ENCODE assay signal across 9 cellular contexts in genomic region chr3:53880396-53881345, GRCh38. TPM values are rescaled to one million over a fixed set of nuclear protein-coding genes. Genes with fewer than 3 reads are reported as not detected.
DNase-seq lines count a peak whose midpoint lies in the region; ATAC-seq, FAIRE-seq and TF ChIP-seq lines count a peak whose summit lies in the region.
"Had no signal": no experiment of that assay in that cellular context is flagged by ENCODE, and none has a peak within 500 bp of the region (broad histone marks: within the 10 kb centered on the region; RNA-seq: fewer than 3 reads in every experiment).

No MANE protein-coding gene starts in this region.

- peak overlapping the region; percentile 76 for H3K4me3 ChIP-seq in CD8-positive, alpha-beta memory T cell (ENCODE audit: low read length)
- H3K4me3 ChIP-seq in OCI-LY1 (ENCODE audit: low read depth, low read length, poor library complexity, severe bottlenecking) (peak overlapping the region; percentile 70), H1 (ENCODE audit: extremely low read depth in 1 of 4, insufficient read depth in 2 of 4, low read depth in 3 of 4, low read length in 4 of 4) (peak overlapping the region; percentile 73 to 94 (median 90)), neural progenitor cell (peak overlapping the region; percentile 63)

- peak overlapping the region; percentile 80 for H3K27ac ChIP-seq in CD8-positive, alpha-beta memory T cell (ENCODE audit: low read depth, low read length)
- no peak overlapping the region for H3K27ac ChIP-seq in OCI-LY1 (ENCODE audit: low read depth, low read length, poor library complexity, severe bottlenecking)
- H3K27ac ChIP-seq in H1 (ENCODE audit: low read depth, low read length) = no peak overlapping the region
- no peak overlapping the region for H3K27ac ChIP-seq in neural progenitor cell

- TF ChIP-seq EP300 in H1 (IDR thresholded peaks at IDR 0.05; ENCODE audit: borderline replicate concordance in 1 of 2, low read depth in 2 of 2, low read length in 2 of 2) = no peak

- H3K36me3 Mint-ChIP-seq in CD8-positive, alpha-beta memory T cell = peaks cover 17 to 77% (median 24%) of the 10 kb centered on the region in 3 donors
- peaks cover 17% of the 10 kb centered on the region for H3K36me3 Mint-ChIP-seq in neural progenitor cell

- peaks cover 34 to 41% (median 34%) of the 10 kb centered on the region in 3 donors for H3K4me1 Mint-ChIP-seq in CD8-positive, alpha-beta memory T cell
- peaks cover 15% of the 10 kb centered on the region for H3K4me1 Mint-ChIP-seq in neural progenitor cell

- H3K23me2 ChIP-seq in H1 (ENCODE audit: low read depth, low read length) = peaks cover 2% of the 10 kb centered on the region; the same call in 1 of the 2 replicates

- no peak overlapping the region for H4K91ac ChIP-seq in H1 (replicated peaks; ENCODE audit: insufficient read length, low read length)

- H3K27ac Mint-ChIP-seq in CD8-positive, alpha-beta memory T cell = peak overlapping the region; percentile 77 to 100 (median 97)
- H3K27ac Mint-ChIP-seq in neural progenitor cell = peak overlapping the region; percentile 89

- H3K9me2 ChIP-seq in OCI-LY1 (ENCODE audit: low read depth, low read length) = no peaks in the 10 kb centered on the region

- no peak overlapping the region for H2BK20ac ChIP-seq in H1 (ENCODE audit: low read length)

- no peaks in the 10 kb centered on the region for H3K27me3 ChIP-seq in CD8-positive, alpha-beta memory T cell (ENCODE audit: insufficient read depth, low read length, poor library complexity, severe bottlenecking)
- H3K27me3 ChIP-seq in OCI-LY1 (ENCODE audit: insufficient read depth, low read length) (no peaks in the 10 kb centered on the region), H1 (replicated peaks in 1 of 4; ENCODE audit: control insufficient read depth in 3 of 4, extremely low read depth in 1 of 4, insufficient read depth in 3 of 4, low read length in 3 of 4) (no peaks in the 10 kb centered on the region), neural progenitor cell (no peaks in the 10 kb centered on the region)

- no peaks in the 10 kb centered on the region; the same call in 1 of the 2 replicates for H3K79me1 ChIP-seq in H1 (ENCODE audit: low read depth, low read length)

- no peak overlapping the region for H4K5ac ChIP-seq in H1 (ENCODE audit: insufficient read length, low read depth, low read length)

- no peak for DNase-seq in CD8-positive, alpha-beta memory T cell
- DNase-seq in H1 (ENCODE audit: low read depth in 1 of 2, low spot score in 2 of 2) (no peak), neural progenitor cell (ENCODE audit: low spot score) (peak; percentile 58), erythroblast (lab: John Stamatoyannopoulos, UW) (no peak)
- no peak for DNase-seq in activated CD4-positive, CD25-positive, alpha-beta regulatory T cell (lab: John Stamatoyannopoulos, UW)

- no peak overlapping the region for H2BK120ac ChIP-seq in H1 (replicated peaks; ENCODE audit: low read depth, low read length)

- peak overlapping the region; percentile 67 for H3K4me2 ChIP-seq in OCI-LY1 (ENCODE audit: low read length)
- peak overlapping the region; percentile 85 to 88 for H3K4me2 ChIP-seq in H1 (ENCODE audit: insufficient read depth in 1 of 2, low read depth in 2 of 2, low read length in 2 of 2)
- peak overlapping the region; percentile 90 for H3K4me2 ChIP-seq in neural progenitor cell

- no peak overlapping the region for H2BK12ac ChIP-seq in H1 (ENCODE audit: low read depth, low read length)

- H3K27me3 Mint-ChIP-seq in CD8-positive, alpha-beta memory T cell = peaks cover 0 to 3% of the 10 kb centered on the region in 2 donors
- H3K27me3 Mint-ChIP-seq in neural progenitor cell (ENCODE audit: insufficient read depth, low read depth) = peaks cover 2% of the 10 kb centered on the region

- H4K20me1 ChIP-seq in OCI-LY1 (ENCODE audit: insufficient read depth, low read length) = no peaks in the 10 kb centered on the region
- no peaks in the 10 kb centered on the region for H4K20me1 ChIP-seq in H1 (replicated peaks in 1 of 2; ENCODE audit: control insufficient read depth in 1 of 2, insufficient read depth in 2 of 2, low read length in 2 of 2)
- H4K20me1 ChIP-seq in neural progenitor cell (ENCODE audit: low read depth) = no peaks in the 10 kb centered on the region

- no peak for ATAC-seq in activated CD4-positive, CD25-positive, alpha-beta regulatory T cell treated with anti-CD3 and anti-CD28 coated beads, Interleukin-2, amount 50 U/mL, for 24 hours
- no peak for ATAC-seq in HG03469 (IDR thresholded peaks at IDR 0.05; ENCODE audit: unreplicated experiment)

- TF ChIP-seq CTCF in OCI-LY1 (IDR thresholded peaks at IDR 0.05; ENCODE audit: low read length) (no peak), H1 (IDR thresholded peaks at IDR 0.05; ENCODE audit: control extremely low read depth in 1 of 3, insufficient read depth in 1 of 3, low read depth in 1 of 3, low read length in 3 of 3) (no peak), neural progenitor cell (IDR thresholded peaks at IDR 0.05) (no peak)

- no peak for TF ChIP-seq RAD21 in H1 (IDR thresholded peaks at IDR 0.05 in 1 of 2, conservative IDR thresholded peaks at IDR 0.05 in 1 of 2; ENCODE audit: low read depth in 2 of 2, low read length in 2 of 2)

- H2BK15ac ChIP-seq in H1 (ENCODE audit: low read length) = no peak overlapping the region

- no peaks in the 10 kb centered on the region for H3F3A ChIP-seq in OCI-LY1 (ENCODE audit: insufficient read depth, low read length)
- H3F3A ChIP-seq in neural progenitor cell (ENCODE audit: low read depth) = peaks cover 13% of the 10 kb centered on the region

- no peak for FAIRE-seq in H1 (lab: Jason Lieb, UNC)

- H3K9ac ChIP-seq in OCI-LY1 (ENCODE audit: low read length) (peak overlapping the region; percentile 73), H1 (replicated peaks in 1 of 4; ENCODE audit: extremely low read depth in 1 of 4, low read depth in 3 of 4, low read length in 3 of 4) (peak overlapping the region in 3 of 4 experiments; percentile 39 to 87 (median 84); a peak in 3 of 7 replicates), neural progenitor cell (peak overlapping the region; percentile 71)

- H3K9me3 ChIP-seq in CD8-positive, alpha-beta memory T cell (ENCODE audit: low read length) = no peaks in the 10 kb centered on the region
- H3K9me3 ChIP-seq in OCI-LY1 (ENCODE audit: low read length) = no peaks in the 10 kb centered on the region
- no peaks in the 10 kb centered on the region; a peak in 1 of 4 replicates for H3K9me3 ChIP-seq in H1 (ENCODE audit: insufficient read depth in 2 of 2, low read depth in 1 of 2, low read length in 1 of 2)
- no peaks in the 10 kb centered on the region for H3K9me3 ChIP-seq in neural progenitor cell (ENCODE audit: low read depth)

- peaks cover 40% of the 10 kb centered on the region for H3K36me3 ChIP-seq in CD8-positive, alpha-beta memory T cell (ENCODE audit: insufficient read depth, low read length)
- peaks cover 60% of the 10 kb centered on the region for H3K36me3 ChIP-seq in OCI-LY1 (ENCODE audit: insufficient read depth, low read length)
- peaks cover 12 to 57% (median 32%) of the 10 kb centered on the region in 4 experiments; a peak in 7 of 8 replicates for H3K36me3 ChIP-seq in H1 (ENCODE audit: control insufficient read depth in 2 of 4, insufficient read depth in 4 of 4, low read length in 3 of 4)
- peaks cover 30% of the 10 kb centered on the region for H3K36me3 ChIP-seq in neural progenitor cell

- no peak overlapping the region for H4K8ac ChIP-seq in H1 (ENCODE audit: extremely low read depth, insufficient read depth, low read length)

- H3K23ac ChIP-seq in H1 (ENCODE audit: insufficient read length) = no peak overlapping the region

- CTCF ChIA-PET in CD8-positive, alpha-beta memory T cell (lab: Charles Lee) = interaction anchor here (0.8 kb wide), 1 partner anchor 11 kb away, joined by 4 read pairs; the partner anchor contains the start of gene SELENOK
- CTCF ChIA-PET in H1 (lab: Charles Lee; ENCODE audit: partially characterized antibody) = interaction anchor here (0.7 to 1.6 kb wide), 6 partner anchors 9 to 212 kb away, joined by 3 to 5 read pairs (median 4); no protein-coding TSS in a partner anchor

- no peak overlapping the region for H3K4ac ChIP-seq in H1 (replicated peaks; ENCODE audit: insufficient read length, low read depth, low read length)

- POLR2A ChIA-PET in CD8-positive, alpha-beta memory T cell (lab: Charles Lee) = interaction anchor here (1.1 to 2.9 kb wide), 2 partner anchors 10 to 13 kb away, joined by 3 to 20 read pairs; partner anchors contain the start of gene SELENOK
- POLR2A ChIA-PET in H1 (lab: Charles Lee; ENCODE audit: partially characterized antibody) = interaction anchor here (0.6 to 2.0 kb wide), 8 partner anchors 9 to 752 kb away, joined by 3 to 11 read pairs (median 4); partner anchors contain the start of genes CHDH, IL17RB and SELENOK

- peak overlapping the region; percentile 94 to 100 (median 98) for H3K4me3 Mint-ChIP-seq in CD8-positive, alpha-beta memory T cell
- peak overlapping the region; percentile 98 for H3K4me3 Mint-ChIP-seq in neural progenitor cell

- no peak overlapping the region for H3K18ac ChIP-seq in H1 (ENCODE audit: extremely low read depth, low read length)

- no peak overlapping the region for H3K56ac ChIP-seq in H1 (replicated peaks; ENCODE audit: insufficient read length, low read depth, low read length)

- H3K14ac ChIP-seq in H1 (ENCODE audit: insufficient read length) = no peak overlapping the region

- H2BK5ac ChIP-seq in H1 (ENCODE audit: low read depth, low read length) = 0 out of 2 replicates have a peak overlapping the region, but pooled peaks have one; percentile 46

- no peaks in the 10 kb centered on the region for H3K79me2 ChIP-seq in OCI-LY1 (ENCODE audit: insufficient read depth, low read length)
- peaks cover 0 to 12% of the 10 kb centered on the region in 2 experiments; a peak in 2 of 4 replicates for H3K79me2 ChIP-seq in H1 (ENCODE audit: control insufficient read depth in 1 of 2, insufficient read depth in 2 of 2, low read length in 2 of 2)
- peaks cover 20% of the 10 kb centered on the region for H3K79me2 ChIP-seq in neural progenitor cell (ENCODE audit: low read depth)

- H3K4me1 ChIP-seq in CD8-positive, alpha-beta memory T cell (ENCODE audit: insufficient read depth, low read length) = peaks cover 17% of the 10 kb centered on the region
- H3K4me1 ChIP-seq in OCI-LY1 (ENCODE audit: insufficient read depth, low read length, severe bottlenecking) = peaks cover 15% of the 10 kb centered on the region
- H3K4me1 ChIP-seq in H1 (replicated peaks in 1 of 4; ENCODE audit: control insufficient read depth in 3 of 4, insufficient read depth in 4 of 4, low read length in 3 of 4) = peaks cover 3 to 7% (median 4%) of the 10 kb centered on the region in 4 experiments; a peak in 5 of 7 replicates
- H3K4me1 ChIP-seq in neural progenitor cell = peaks cover 10% of the 10 kb centered on the region

- WGBS in H1 (ENCODE audit: extremely low coverage in 1 of 2, insufficient coverage in 1 of 2, insufficient read length in 1 of 2, insufficient replicate concordance in 2 of 2, low coverage in 1 of 2, low lambda C conversion rate in 2 of 2, missing lambda C conversion rate in 1 of 2), 2 experiments = 85% methylated on average over 10 of the region's 10 CpGs; no CpG with 5 or more reads in 1 of the 2 experiments

- TF ChIP-seq POLR2A in H1 (IDR thresholded peaks at IDR 0.05; ENCODE audit: control extremely low read depth in 1 of 2, low read depth in 2 of 2, low read length in 2 of 2) = 0 out of 3 replicates have a peak, but pooled peaks of 1 of the 2 experiments have one; percentile 28
- TF ChIP-seq POLR2A in erythroblast (IDR thresholded peaks at IDR 0.05; ENCODE audit: low read length) = no peak

- H3K9me3 Mint-ChIP-seq in CD8-positive, alpha-beta memory T cell = no peaks in the 10 kb centered on the region
- H3K9me3 Mint-ChIP-seq in neural progenitor cell = no peaks in the 10 kb centered on the region

- H2AFZ ChIP-seq in OCI-LY1 (ENCODE audit: low read length) = no peak overlapping the region
- H2AFZ ChIP-seq in H1 (ENCODE audit: low read length) = no peak overlapping the region
- no peak overlapping the region for H2AFZ ChIP-seq in neural progenitor cell (replicated peaks)

- H2AK5ac ChIP-seq in H1 (ENCODE audit: low read depth, low read length) = peak overlapping the region; percentile 1; the same call in 1 of the 2 replicates

RNA-seq across cellular contexts. Expression of gene ACTR8, which starts 1.3 kb away (rescaled TPM):
- total RNA-seq in CD8-positive, alpha-beta memory T cell = 10 to 100 TPM; 34.7 to 36.5 TPM
- polyA plus RNA-seq in CD8-positive, alpha-beta memory T cell = 21.4 TPM
- total RNA-seq in H1 (2021; fragmentation: NEBNext Ultra II Directional; extraction: Animal tissue kit (Norgen Biotek cat#: 25700)) = 25.4 and 26.9 TPM in 2 replicates
- 5.9 and 8.3 TPM in 2 replicates for polyA plus RNA-seq in H1 (2011; rRNA removed)
- polyA plus RNA-seq in H1 (2011; cell fraction: cytosol; rRNA removed) = 11.9 TPM
- polyA plus RNA-seq in H1 (2011; cell fraction: nucleus; rRNA removed) = 13.1 TPM
- polyA plus RNA-seq in H1 (2012, experiment 1 of 2) = 16.9 to 21.6 TPM (median 18.6 TPM) in 4 replicates
- 3.1 TPM for polyA plus RNA-seq in H1 (2012, experiment 2 of 2)
- 10.5 TPM for polyA plus RNA-seq in H1 (2013, experiment 1 of 2)
- 10.4 TPM for polyA plus RNA-seq in H1 (2013, experiment 2 of 2)
- 22.6 and 26.5 TPM in 2 replicates for polyA minus RNA-seq in H1 (2011; rRNA and poly(A)+ RNA removed)
- polyA minus RNA-seq in H1 (2011; cell fraction: cytosol; rRNA and poly(A)+ RNA removed) = 18.3 TPM
- polyA minus RNA-seq in H1 (2011; cell fraction: nucleus; rRNA and poly(A)+ RNA removed) = 19.4 TPM
- total RNA-seq in neural progenitor cell (ENCODE audit: low replicate concordance) = 32.8 and 40.8 TPM in 2 replicates

RNA-seq across cellular contexts. Expression of gene SELENOK, which starts 11.0 kb away (rescaled TPM):
- 10 to 100 TPM; 50.5 to 58.0 TPM for total RNA-seq in CD8-positive, alpha-beta memory T cell
- polyA plus RNA-seq in CD8-positive, alpha-beta memory T cell = 157 TPM
- 32.5 and 40.2 TPM in 2 replicates for total RNA-seq in H1 (2021; fragmentation: NEBNext Ultra II Directional; extraction: Animal tissue kit (Norgen Biotek cat#: 25700))
- 12.6 and 26.9 TPM in 2 replicates for polyA plus RNA-seq in H1 (2011; rRNA removed)
- polyA plus RNA-seq in H1 (2011; cell fraction: cytosol; rRNA removed) = 35.4 TPM
- polyA plus RNA-seq in H1 (2011; cell fraction: nucleus; rRNA removed) = 9.4 TPM
- polyA plus RNA-seq in H1 (2012, experiment 1 of 2) = 31.6 to 58.1 TPM (median 37.3 TPM) in 4 replicates
- 68.3 TPM for polyA plus RNA-seq in H1 (2012, experiment 2 of 2)
- 50.8 TPM for polyA plus RNA-seq in H1 (2013, experiment 1 of 2)
- polyA plus RNA-seq in H1 (2013, experiment 2 of 2) = 58.0 TPM
- 9.3 and 13.0 TPM in 2 replicates for polyA minus RNA-seq in H1 (2011; rRNA and poly(A)+ RNA removed)
- polyA minus RNA-seq in H1 (2011; cell fraction: cytosol; rRNA and poly(A)+ RNA removed) = 7.3 TPM
- polyA minus RNA-seq in H1 (2011; cell fraction: nucleus; rRNA and poly(A)+ RNA removed) = 9.6 TPM
- 46.9 and 76.6 TPM in 2 replicates for total RNA-seq in neural progenitor cell (ENCODE audit: low replicate concordance)

RNA-seq across cellular contexts. Expression of gene IL17RB, which starts 34.3 kb away (rescaled TPM):
- 1 to 10 TPM; 1.2 to 2.1 TPM for total RNA-seq in CD8-positive, alpha-beta memory T cell
- 0.98 TPM for polyA plus RNA-seq in CD8-positive, alpha-beta memory T cell
- total RNA-seq in H1 (2021; fragmentation: NEBNext Ultra II Directional; extraction: Animal tissue kit (Norgen Biotek cat#: 25700)) = 6.9 and 7.0 TPM in 2 replicates
- 13.3 and 24.6 TPM in 2 replicates for polyA plus RNA-seq in H1 (2011; rRNA removed)
- polyA plus RNA-seq in H1 (2011; cell fraction: cytosol; rRNA removed) = 18.2 TPM
- polyA plus RNA-seq in H1 (2011; cell fraction: nucleus; rRNA removed) = 37.5 TPM
- 10.2 to 14.6 TPM (median 13.4 TPM) in 4 replicates for polyA plus RNA-seq in H1 (2012, experiment 1 of 2)
- 2.8 TPM for polyA plus RNA-seq in H1 (2012, experiment 2 of 2)
- 7.9 TPM for polyA plus RNA-seq in H1 (2013, experiment 1 of 2)
- 7.8 TPM for polyA plus RNA-seq in H1 (2013, experiment 2 of 2)
- 10.2 and 22.3 TPM in 2 replicates for polyA minus RNA-seq in H1 (2011; rRNA and poly(A)+ RNA removed)
- 4.8 TPM for polyA minus RNA-seq in H1 (2011; cell fraction: cytosol; rRNA and poly(A)+ RNA removed)
- 9.0 TPM for polyA minus RNA-seq in H1 (2011; cell fraction: nucleus; rRNA and poly(A)+ RNA removed)
- 3.4 and 5.5 TPM in 2 replicates for total RNA-seq in neural progenitor cell (ENCODE audit: low replicate concordance)
- total RNA-seq: pulmonary artery endothelial cell had no signal

RNA-seq across cellular contexts. Expression of gene CHDH, which starts 34.5 kb away (rescaled TPM):
- total RNA-seq in CD8-positive, alpha-beta memory T cell = under 1 TPM; 0.42 to 0.71 TPM
- polyA plus RNA-seq in CD8-positive, alpha-beta memory T cell = not detected
- total RNA-seq in H1 (2021; fragmentation: NEBNext Ultra II Directional; extraction: Animal tissue kit (Norgen Biotek cat#: 25700)) = 8.9 and 10.3 TPM in 2 replicates
- 4.9 and 7.3 TPM in 2 replicates for polyA plus RNA-seq in H1 (2011; rRNA removed)
- polyA plus RNA-seq in H1 (2011; cell fraction: cytosol; rRNA removed) = 5.5 TPM
- polyA plus RNA-seq in H1 (2011; cell fraction: nucleus; rRNA removed) = 10.1 TPM
- polyA plus RNA-seq in H1 (2012, experiment 1 of 2) = 7.7 to 9.2 TPM (median 8.3 TPM) in 4 replicates
- polyA plus RNA-seq in H1 (2012, experiment 2 of 2) = 2.2 TPM
- polyA plus RNA-seq in H1 (2013, experiment 1 of 2) = 3.4 TPM
- 3.0 TPM for polyA plus RNA-seq in H1 (2013, experiment 2 of 2)
- 6.6 and 8.2 TPM in 2 replicates for polyA minus RNA-seq in H1 (2011; rRNA and poly(A)+ RNA removed)
- polyA minus RNA-seq in H1 (2011; cell fraction: cytosol; rRNA and poly(A)+ RNA removed) = 7.0 TPM
- 7.1 TPM for polyA minus RNA-seq in H1 (2011; cell fraction: nucleus; rRNA and poly(A)+ RNA removed)
- total RNA-seq in neural progenitor cell (ENCODE audit: low replicate concordance) = 1.5 and 5.9 TPM in 2 replicates
